ENCODE assay signal across 8 cellular contexts in genomic region chr12:66144796-66145754, GRCh38. TPM values are rescaled to one million over a fixed set of nuclear protein-coding genes. Genes with fewer than 3 reads are reported as not detected.
DNase-seq lines count a peak whose midpoint lies in the region; ATAC-seq and TF ChIP-seq lines count a peak whose summit lies in the region.

No MANE protein-coding gene starts in this region.

- CTCF ChIA-PET in activated naive CD4-positive, alpha-beta T cell treated with anti-CD3 and anti-CD28 coated beads, Interleukin-2, amount 10 ng/mL, durations not matched to agents 7 days and 5 days (lab: Charles Lee) = interaction anchor here (0.5 to 3.0 kb wide), 14 partner anchors 13 to 742 kb away, joined by 3 to 27 read pairs (median 6); partner anchors contain the start of gene LLPH
- CTCF ChIA-PET in activated B cell treated with CpG ODN at 0.5 μM for 24 hours (lab: Charles Lee) = interaction anchor here (0.7 to 1.7 kb wide), 12 partner anchors 14 to 555 kb away, joined by 3 to 8 read pairs (median 4); partner anchors contain the start of gene LLPH

- no peak overlapping the region for H3K4me3 Mint-ChIP-seq in activated naive CD4-positive, alpha-beta T cell treated with anti-CD3 and anti-CD28 coated beads, Interleukin-2, amount 10 ng/mL, durations not matched to agents 7 days and 5 days
- H3K4me3 Mint-ChIP-seq in activated B cell treated with CpG ODN at 0.5 μM for 24 hours = no peak overlapping the region

- peaks cover 16% of the 10 kb centered on the region for H3K4me1 Mint-ChIP-seq in activated naive CD4-positive, alpha-beta T cell treated with anti-CD3 and anti-CD28 coated beads, Interleukin-2, amount 10 ng/mL, durations not matched to agents 7 days and 5 days
- peaks cover 20% of the 10 kb centered on the region for H3K4me1 Mint-ChIP-seq in activated B cell treated with CpG ODN at 0.5 μM for 24 hours

- no peaks in the 10 kb centered on the region for H3K27me3 Mint-ChIP-seq in activated naive CD4-positive, alpha-beta T cell treated with anti-CD3 and anti-CD28 coated beads, Interleukin-2, amount 10 ng/mL, durations not matched to agents 7 days and 5 days
- H3K27me3 Mint-ChIP-seq in activated B cell treated with CpG ODN at 0.5 μM for 24 hours = no peaks in the 10 kb centered on the region

- TF ChIP-seq CTCF in activated B cell treated with CpG ODN at 0.5 μM for 24 hours (IDR thresholded peaks at IDR 0.05) = no peak

- H3K9me3 Mint-ChIP-seq in activated naive CD4-positive, alpha-beta T cell treated with anti-CD3 and anti-CD28 coated beads, Interleukin-2, amount 10 ng/mL, durations not matched to agents 7 days and 5 days = peaks cover 11% of the 10 kb centered on the region
- peaks cover 5% of the 10 kb centered on the region for H3K9me3 Mint-ChIP-seq in activated B cell treated with CpG ODN at 0.5 μM for 24 hours

- ATAC-seq in activated B cell treated with CpG ODN at 0.5 μM for 24 hours (ENCODE audit: low read depth) = no peak
- peak; percentile 84 for ATAC-seq in Right ventricle myocardium superior (ENCODE audit: poor library complexity)
- ATAC-seq in GM18519 (IDR thresholded peaks at IDR 0.05; ENCODE audit: low FRiP score, unreplicated experiment) = no peak
- no peak for ATAC-seq in GM19395 (IDR thresholded peaks at IDR 0.05; ENCODE audit: unreplicated experiment)

- peak overlapping the region; percentile 75 for H3K27ac Mint-ChIP-seq in activated naive CD4-positive, alpha-beta T cell treated with anti-CD3 and anti-CD28 coated beads, Interleukin-2, amount 10 ng/mL, durations not matched to agents 7 days and 5 days
- H3K27ac Mint-ChIP-seq in activated B cell treated with CpG ODN at 0.5 μM for 24 hours = peak overlapping the region; percentile 56

- peaks cover 60% of the 10 kb centered on the region for H3K36me3 Mint-ChIP-seq in activated naive CD4-positive, alpha-beta T cell treated with anti-CD3 and anti-CD28 coated beads, Interleukin-2, amount 10 ng/mL, durations not matched to agents 7 days and 5 days
- H3K36me3 Mint-ChIP-seq in activated B cell treated with CpG ODN at 0.5 μM for 24 hours (ENCODE audit: low read depth) = peaks cover 92% of the 10 kb centered on the region

- DNase-seq in activated naive CD4-positive, alpha-beta T cell treated with anti-CD3 and anti-CD28 coated beads, Interleukin-2, amount 10 ng/mL, durations not matched to agents 7 days and 5 days = no peak
- no peak for DNase-seq in activated naive CD4-positive, alpha-beta T cell (lab: John Stamatoyannopoulos, UW)
- DNase-seq in NCI-H2081 treated with DMSO at 0.1 percent for 48 hours (lab: John Stamatoyannopoulos, UW) (peak; percentile 2), activated B cell treated with CpG ODN at 0.5 μM for 24 hours (no peak), Right ventricle myocardium superior (no peak), renal cortical epithelial cell (ENCODE audit: low read depth) (peak; percentile 86)

- POLR2A ChIA-PET in activated B cell treated with CpG ODN at 0.5 μM for 24 hours (lab: Charles Lee) = interaction anchor here (0.8 to 1.4 kb wide), 3 partner anchors 13 to 24 kb away, joined by 3 read pairs; no protein-coding TSS in a partner anchor

- intact Hi-C loops in activated B cell treated with CpG ODN at 0.5 μM for 24 hours (cut with micrococcal nuclease) (loop anchor here (1.0 to 5.0 kb wide), 4 partner anchors 92 to 716 kb away; no protein-coding TSS in a partner anchor), Right ventricle myocardium superior (cut with DNase I) (no loop called here)

RNA-seq across cellular contexts. Expression of gene LLPH, which starts 14.5 kb away (rescaled TPM):
- total RNA-seq in activated B cell treated with CpG ODN at 0.5 μM for 24 hours (29.5 and 35.5 TPM in 2 replicates), Right ventricle myocardium superior (14.8 TPM), renal cortical epithelial cell (5.0 and 25.3 TPM in 2 replicates)

RNA-seq across cellular contexts. Expression of gene TMBIM4, which starts 24.7 kb away (rescaled TPM):
- total RNA-seq in activated B cell treated with CpG ODN at 0.5 μM for 24 hours = 91.8 and 93.5 TPM in 2 replicates
- total RNA-seq in Right ventricle myocardium superior = 60.8 TPM
- 106 and 150 TPM in 2 replicates for total RNA-seq in renal cortical epithelial cell

RNA-seq across cellular contexts. Expression of gene IRAK3, which starts 43.9 kb away (rescaled TPM):
- 5.6 and 6.6 TPM in 2 replicates for total RNA-seq in activated B cell treated with CpG ODN at 0.5 μM for 24 hours
- 4.0 TPM for total RNA-seq in Right ventricle myocardium superior
- total RNA-seq in renal cortical epithelial cell = 3.0 and 4.0 TPM in 2 replicates

Comparison
In these comparisons a context has a peak if more than half of its experiments do, and no peak if none do; other contexts are left out.
1. DNase-seq: peak in NCI-H2081 treated with DMSO at 0.1 percent for 48 hours (single experiment) and renal cortical epithelial cell (single experiment); none in activated naive CD4-positive, alpha-beta T cell treated with anti-CD3 and anti-CD28 coated beads, Interleukin-2, amount 10 ng/mL, durations not matched to agents 7 days and 5 days (single experiment), activated naive CD4-positive, alpha-beta T cell (0 of 4), activated B cell treated with CpG ODN at 0.5 μM for 24 hours (single experiment) and Right ventricle myocardium superior (single experiment).